8 cellular contexts compared by ENCODE assay signal in the genomic region with DNA sequence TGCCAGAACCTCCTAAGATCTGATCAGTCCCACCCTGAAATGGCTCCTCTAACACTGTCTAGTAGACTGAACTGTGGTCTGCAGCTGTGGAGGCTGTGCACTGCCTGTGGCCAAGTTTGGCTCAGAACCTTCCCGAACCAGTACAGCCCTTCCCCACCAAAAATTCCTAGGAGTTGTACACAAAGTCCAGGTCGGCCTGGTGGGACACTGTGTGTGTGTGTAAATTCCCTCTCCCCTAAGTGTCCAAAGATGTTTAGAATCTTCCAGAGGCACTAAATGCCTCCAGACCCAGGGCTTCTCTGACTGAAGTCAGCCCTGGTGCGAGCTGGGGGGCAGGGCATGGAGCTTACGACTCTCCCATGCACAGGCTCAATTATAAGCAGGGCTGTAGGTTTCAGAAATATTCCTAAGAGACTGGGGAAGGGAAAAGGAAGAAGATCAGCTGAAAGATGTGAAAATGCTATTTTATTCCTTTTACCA.
DNase-seq lines count a peak whose midpoint lies in the region; ATAC-seq and TF ChIP-seq lines count a peak whose summit lies in the region.

No MANE protein-coding gene starts in this region.

- ATAC-seq in activated B cell treated with CpG ODN at 0.5 μM for 24 hours (ENCODE audit: low read depth): no peak
- peak; percentile 1 for ATAC-seq in stimulated activated naive CD8-positive, alpha-beta T cell treated with anti-CD3 and anti-CD28 coated beads, Interleukin-15, amount 100 ng/mL, for 72 hours
- ATAC-seq in GM19395 (IDR thresholded peaks at IDR 0.05; ENCODE audit: unreplicated experiment): no peak
- ATAC-seq in HG03025 (IDR thresholded peaks at IDR 0.05; ENCODE audit: low FRiP score, unreplicated experiment): no peak

- no peaks in the 10 kb centered on the region for H3K27me3 ChIP-seq in layer of hippocampus (ENCODE audit: control insufficient read depth, insufficient read depth, low read length)

- H3K4me1 Mint-ChIP-seq in activated B cell treated with CpG ODN at 0.5 μM for 24 hours: peaks cover 68% of the 10 kb centered on the region
- peaks cover 46% of the 10 kb centered on the region for H3K4me1 Mint-ChIP-seq in stimulated activated naive CD8-positive, alpha-beta T cell treated with anti-CD3 and anti-CD28 coated beads, Interleukin-15, amount 100 ng/mL, for 72 hours

- intact Hi-C loops in activated B cell treated with CpG ODN at 0.5 μM for 24 hours (cut with micrococcal nuclease): loop anchor here (1.0 kb wide), 1 partner anchor 15 kb away; no protein-coding TSS in a partner anchor

- no peak overlapping the region for H3K4me3 Mint-ChIP-seq in activated B cell treated with CpG ODN at 0.5 μM for 24 hours
- peak overlapping the region; percentile 71 to 83 for H3K4me3 Mint-ChIP-seq in stimulated activated naive CD8-positive, alpha-beta T cell treated with anti-CD3 and anti-CD28 coated beads, Interleukin-15, amount 100 ng/mL, for 72 hours

- H3K27ac Mint-ChIP-seq in activated B cell treated with CpG ODN at 0.5 μM for 24 hours: peak overlapping the region; percentile 98
- H3K27ac Mint-ChIP-seq in stimulated activated naive CD8-positive, alpha-beta T cell treated with anti-CD3 and anti-CD28 coated beads, Interleukin-15, amount 100 ng/mL, for 72 hours: peak overlapping the region; percentile 98 to 100

- H3K27ac ChIP-seq in layer of hippocampus (ENCODE audit: low read depth, low read length): peak overlapping the region; percentile 93

- CTCF ChIA-PET in activated B cell treated with CpG ODN at 0.5 μM for 24 hours (lab: Charles Lee): interaction anchor here (1.0 to 2.6 kb wide), 7 partner anchors 15 to 197 kb away, joined by 3 to 15 read pairs (median 5); a partner anchor contains a TSS

- no peaks in the 10 kb centered on the region for H3K27me3 Mint-ChIP-seq in activated B cell treated with CpG ODN at 0.5 μM for 24 hours
- no peaks in the 10 kb centered on the region for H3K27me3 Mint-ChIP-seq in stimulated activated naive CD8-positive, alpha-beta T cell treated with anti-CD3 and anti-CD28 coated beads, Interleukin-15, amount 100 ng/mL, for 72 hours

- DNase-seq in DMS 273 (lab: John Stamatoyannopoulos, UW; ENCODE audit: unreplicated experiment): peak; percentile 68
- DNase-seq in DMS 273 treated with DMSO at 0.1 percent for 48 hours (lab: John Stamatoyannopoulos, UW): no peak
- DNase-seq in activated B cell treated with CpG ODN at 0.5 μM for 24 hours: no peak
- DNase-seq in stimulated activated naive CD8-positive, alpha-beta T cell treated with anti-CD3 and anti-CD28 coated beads, Interleukin-15, amount 100 ng/mL, for 72 hours: no peak
- DNase-seq in NCI-H2107 (lab: John Stamatoyannopoulos, UW): no peak

- H3K36me3 Mint-ChIP-seq in activated B cell treated with CpG ODN at 0.5 μM for 24 hours (ENCODE audit: low read depth): peaks cover 14% of the 10 kb centered on the region

- TF ChIP-seq CTCF in activated B cell treated with CpG ODN at 0.5 μM for 24 hours (IDR thresholded peaks at IDR 0.05): no peak

- peaks cover 7% of the 10 kb centered on the region for H3K9me3 Mint-ChIP-seq in activated B cell treated with CpG ODN at 0.5 μM for 24 hours
- H3K9me3 Mint-ChIP-seq in stimulated activated naive CD8-positive, alpha-beta T cell treated with anti-CD3 and anti-CD28 coated beads, Interleukin-15, amount 100 ng/mL, for 72 hours: peaks cover 15 to 21% of the 10 kb centered on the region in 2 donors

- POLR2A ChIA-PET in activated B cell treated with CpG ODN at 0.5 μM for 24 hours (lab: Charles Lee): interaction anchor here (0.8 to 3.4 kb wide), 15 partner anchors 8 to 512 kb away, joined by 3 to 79 read pairs (median 8); a partner anchor contains a TSS
